Comparison of ENCODE assay signal across 28 cellular contexts in genomic region chr5:149697001-149697400, GRCh38. TPM values are rescaled to one million over a fixed set of nuclear protein-coding genes. Genes with fewer than 3 reads are reported as not detected.
DNase-seq lines count a peak whose midpoint lies in the region; ATAC-seq, FAIRE-seq and TF ChIP-seq lines count a peak whose summit lies in the region.
"Had no signal": no experiment of that assay in that cellular context is flagged by ENCODE, and none has a peak within 500 bp of the region (broad histone marks: within the 10 kb centered on the region; RNA-seq: fewer than 3 reads in every experiment).

No MANE protein-coding gene starts in this region.

- no peak overlapping the region for H3K27ac Mint-ChIP-seq in CD14-positive monocyte
- H3K27ac Mint-ChIP-seq: activated CD4-positive, alpha-beta T cell treated with anti-CD3 and anti-CD28 coated beads, Interleukin-2, amount 10 ng/mL, durations not matched to agents 7 days and 5 days; activated naive CD4-positive, alpha-beta T cell treated with anti-CD3 and anti-CD28 coated beads, Interleukin-2, amount 50 U/mL, for 72 hours; nephron; stimulated activated naive CD8-positive, alpha-beta T cell treated with anti-CD3 and anti-CD28 coated beads, Interleukin-15, Interleukin-2, amounts not matched to agents 100 ng/mL and 50 ng/mL, for 24 hours; T-helper 17 cell had no signal

- H3K9me1 ChIP-seq in keratinocyte (ENCODE audit: control insufficient read depth, extremely low read depth, insufficient read depth, low read length), result no peaks in the 10 kb centered on the region

- in situ Hi-C loops in mammary epithelial cell (cut with MboI; ENCODE audit: low sequenced_read_pairs in 2 of 2) (no loop called here), G401 (cut with HindIII; ENCODE audit: low sequenced_read_pairs) (no loop called here)

- no peaks in the 10 kb centered on the region for H3K9me3 Mint-ChIP-seq in CD14-positive monocyte
- H3K9me3 Mint-ChIP-seq: activated CD4-positive, alpha-beta T cell treated with anti-CD3 and anti-CD28 coated beads, Interleukin-2, amount 10 ng/mL, durations not matched to agents 7 days and 5 days; activated naive CD4-positive, alpha-beta T cell treated with anti-CD3 and anti-CD28 coated beads, Interleukin-2, amount 50 U/mL, for 72 hours; CD4-positive, alpha-beta memory T cell; nephron; stimulated activated naive CD8-positive, alpha-beta T cell treated with anti-CD3 and anti-CD28 coated beads, Interleukin-15, Interleukin-2, amounts not matched to agents 100 ng/mL and 50 ng/mL, for 24 hours had no signal

- FAIRE-seq in keratinocyte (lab: Jason Lieb, UNC), result peak; percentile 83
- FAIRE-seq: colon, GM12878, HepG2 had no signal

- H3K4me3 Mint-ChIP-seq in CD14-positive monocyte, result no peak overlapping the region
- H3K4me3 Mint-ChIP-seq: activated CD4-positive, alpha-beta T cell treated with anti-CD3 and anti-CD28 coated beads, Interleukin-2, amount 10 ng/mL, durations not matched to agents 7 days and 5 days; CD4-positive, alpha-beta memory T cell; nephron; stimulated activated naive CD8-positive, alpha-beta T cell treated with anti-CD3 and anti-CD28 coated beads, Interleukin-15, Interleukin-2, amounts not matched to agents 100 ng/mL and 50 ng/mL, for 24 hours; T-helper 17 cell had no signal

- H3K36me3 Mint-ChIP-seq in CD14-positive monocyte, result no peaks in the 10 kb centered on the region
- H3K36me3 Mint-ChIP-seq: activated naive CD4-positive, alpha-beta T cell treated with anti-CD3 and anti-CD28 coated beads, Interleukin-2, amount 50 U/mL, for 72 hours; CD4-positive, alpha-beta memory T cell had no signal

- H3K27me3 ChIP-seq in mammary epithelial cell (ENCODE audit: insufficient read depth, low read length) (peaks cover 4% of the 10 kb centered on the region), keratinocyte (ENCODE audit: control insufficient read depth, extremely low read depth, insufficient read depth, low read length) (peaks cover 26% of the 10 kb centered on the region)
- H3K27me3 ChIP-seq: esophagus squamous epithelium, ovary, thyroid gland had no signal

- H3K79me2 ChIP-seq in mammary epithelial cell (ENCODE audit: insufficient read depth, low read length), result no peaks in the 10 kb centered on the region
- no peaks in the 10 kb centered on the region for H3K79me2 ChIP-seq in keratinocyte (ENCODE audit: control insufficient read depth, insufficient read depth, low read length)

- BruUV-seq in mammary epithelial cell (replicated peaks; lab: Mats Ljungman, UMichigan), result no TSS peak

- intact Hi-C loops in mammary epithelial cell (cut with micrococcal nuclease) (no loop called here), CD14-positive monocyte (cut with micrococcal nuclease) (no loop called here)

- H3K27me3 Mint-ChIP-seq in CD14-positive monocyte (ENCODE audit: low read depth in 3 of 3), result peaks cover 0 to 6% (median 0%) of the 10 kb centered on the region in 3 donors

- H3K4me2 ChIP-seq in mammary epithelial cell (ENCODE audit: insufficient read depth, low read depth, low read length), result no peak overlapping the region
- H3K4me2 ChIP-seq in keratinocyte (ENCODE audit: control insufficient read depth, extremely low read depth, insufficient read depth, low read depth, low read length), result peak overlapping the region; percentile 25

- TF ChIP-seq CTCF in mammary epithelial cell (conservative IDR thresholded peaks at IDR 0.05 in 1 of 2, IDR thresholded peaks at IDR 0.05 in 1 of 2; ENCODE audit: extremely low read depth in 1 of 2, insufficient read depth in 1 of 2, low read depth in 1 of 2, low read length in 2 of 2) (no peak), keratinocyte (optimal IDR thresholded peaks at IDR 0.05 in 1 of 3, IDR thresholded peaks at IDR 0.05 in 1 of 3, conservative IDR thresholded peaks at IDR 0.05 in 1 of 3; ENCODE audit: extremely low read depth in 1 of 3, insufficient read depth in 2 of 3, low read length in 3 of 3) (no peak), CD14-positive monocyte (IDR thresholded peaks at IDR 0.05) (no peak)

- dilution Hi-C loops in mammary epithelial cell (cut with HindIII; ENCODE audit: low sequenced_read_pairs) (no loop called here), keratinocyte (cut with MboI; ENCODE audit: extremely low pct_ligation_motif_present, low sequenced_read_pairs) (no loop called here)

- H3K36me3 ChIP-seq in mammary epithelial cell (ENCODE audit: insufficient read depth, low read length), result no peaks in the 10 kb centered on the region
- no peaks in the 10 kb centered on the region for H3K36me3 ChIP-seq in keratinocyte (ENCODE audit: control insufficient read depth in 2 of 2, extremely low read depth in 1 of 2, insufficient read depth in 2 of 2, low read length in 2 of 2)
- H3K36me3 ChIP-seq: esophagus squamous epithelium, ovary, SJCRH30, thyroid gland had no signal

- peak; percentile 82 for DNase-seq in ELR (ENCODE audit: low read depth)
- peak; percentile 76 for DNase-seq in M059J (ENCODE audit: low read depth)
- DNase-seq in mammary epithelial cell, result peak; percentile 64
- no peak for DNase-seq in keratinocyte (ENCODE audit: low read depth, low spot score)
- DNase-seq in CD14-positive monocyte (ENCODE audit: low spot score), result no peak
- DNase-seq in G401 (ENCODE audit: low spot score), result no peak
- DNase-seq: activated CD4-positive, alpha-beta T cell treated with anti-CD3 and anti-CD28 coated beads, Interleukin-2, amount 10 ng/mL, durations not matched to agents 7 days and 5 days; CD4-positive, alpha-beta memory T cell; effector memory CD4-positive, alpha-beta T cell; esophagus squamous epithelium; NCI-H1436 treated with DMSO at 0.1 percent for 48 hours; NCI-H2171; NCI-H69; ovary; right cardiac atrium; SJCRH30; stimulated activated CD4-positive, alpha-beta T cell treated with anti-CD3 and anti-CD28 coated beads, Interleukin-12 subunit alpha, Interleukin-12 subunit beta, amount 100 ng/mL, for 4 hours; T-helper 17 cell; thyroid gland had no signal

- H3K9ac ChIP-seq in mammary epithelial cell (ENCODE audit: insufficient read depth, low read length) (no peak overlapping the region), keratinocyte (ENCODE audit: control insufficient read depth, extremely low read depth, insufficient read depth, low read length) (no peak overlapping the region)

- CTCF ChIA-PET in mammary epithelial cell (lab: Charles Lee; ENCODE audit: low non-redundant PET), result no interaction called here

- peaks cover 6% of the 10 kb centered on the region for H3K4me1 ChIP-seq in mammary epithelial cell (ENCODE audit: insufficient read depth, low read length)
- peaks cover 9% of the 10 kb centered on the region for H3K4me1 ChIP-seq in keratinocyte (ENCODE audit: control insufficient read depth, extremely low read depth, insufficient read depth, low read length)
- H3K4me1 ChIP-seq: esophagus squamous epithelium, SJCRH30, thyroid gland had no signal

- ATAC-seq in HG03442 (IDR thresholded peaks at IDR 0.05; ENCODE audit: unreplicated experiment) (no peak), HG03039 (IDR thresholded peaks at IDR 0.05; ENCODE audit: unreplicated experiment) (no peak)
- ATAC-seq: activated naive CD4-positive, alpha-beta T cell treated with anti-CD3 and anti-CD28 coated beads, Interleukin-2, amount 50 U/mL, for 72 hours; GM12878; HepG2; left lobe of liver; right cardiac atrium; T-helper 17 cell had no signal

- H3K4me3 ChIP-seq in mammary epithelial cell (replicated peaks in 1 of 3; ENCODE audit: insufficient read depth in 1 of 3, low read depth in 2 of 3, low read length in 3 of 3) (no peak overlapping the region), keratinocyte (ENCODE audit: control insufficient read depth in 2 of 3, extremely low read depth in 1 of 3, insufficient read depth in 2 of 3, low read depth in 1 of 3, low read length in 3 of 3) (no peak overlapping the region)
- H3K4me3 ChIP-seq: esophagus squamous epithelium, GM12878, ovary, SJCRH30, thyroid gland had no signal

- no peaks in the 10 kb centered on the region for H3K9me3 ChIP-seq in mammary epithelial cell (replicated peaks; ENCODE audit: insufficient read depth, low read length)
- H3K9me3 ChIP-seq in keratinocyte (ENCODE audit: control insufficient read depth, low read depth, low read length), result no peaks in the 10 kb centered on the region
- H3K9me3 ChIP-seq: esophagus squamous epithelium, ovary, SJCRH30, thyroid gland had no signal

- WGBS in mammary epithelial cell (ENCODE audit: low coverage, missing lambda C conversion rate), result 56% methylated on average over 4 of the region's 4 CpGs

- H4K20me1 ChIP-seq in mammary epithelial cell (ENCODE audit: insufficient read depth, low read length) (no peaks in the 10 kb centered on the region), keratinocyte (ENCODE audit: control insufficient read depth, extremely low read depth, insufficient read depth, low read length) (no peaks in the 10 kb centered on the region)

- H3K4me1 Mint-ChIP-seq in CD14-positive monocyte, result peaks cover 23% of the 10 kb centered on the region
- H3K4me1 Mint-ChIP-seq: activated CD4-positive, alpha-beta T cell treated with anti-CD3 and anti-CD28 coated beads, Interleukin-2, amount 10 ng/mL, durations not matched to agents 7 days and 5 days; CD4-positive, alpha-beta memory T cell; nephron had no signal

- no peak overlapping the region for H3K27ac ChIP-seq in mammary epithelial cell (ENCODE audit: insufficient read depth, low read depth, low read length)
- H3K27ac ChIP-seq in keratinocyte (ENCODE audit: control insufficient read depth, insufficient read depth, low read length), result no peak overlapping the region
- H3K27ac ChIP-seq: esophagus squamous epithelium, ovary, SJCRH30, thyroid gland had no signal

- H2AFZ ChIP-seq in mammary epithelial cell (ENCODE audit: low read depth, low read length) (no peak overlapping the region), keratinocyte (ENCODE audit: control insufficient read depth, low read length) (no peak overlapping the region)

RNA-seq across cellular contexts. Expression of gene PPARGC1B, which starts 33.1 kb away (rescaled TPM):
- total RNA-seq in M059J (2014; rRNA removed; shearing (Covaris generic)), result 0.66 and 0.86 TPM in 2 replicates
- 1 to 10 TPM; 4.2 to 7.0 TPM for total RNA-seq in mammary epithelial cell
- polyA plus RNA-seq in mammary epithelial cell (2.0 TPM), keratinocyte (1.5 to 2.2 TPM (median 1.6 TPM) in 3 replicates), CD14-positive monocyte (1 to 10 TPM in 1 of 2 donors, under 1 TPM in 1; 0.67 to 2.0 TPM)
- polyA minus RNA-seq in mammary epithelial cell (9.0 TPM), keratinocyte (3.5 to 8.7 TPM (median 3.6 TPM) in 3 replicates)
- 1.0 TPM for polyA plus RNA-seq in keratinocyte (2011; ENCODE audit: low read depth)
- 1.1 TPM in 2 replicates for polyA plus RNA-seq in keratinocyte (2011; cell fraction: cytosol; rRNA removed)
- polyA plus RNA-seq in keratinocyte (2011; cell fraction: nucleus; rRNA removed), result 6.7 and 7.7 TPM in 2 replicates
- polyA plus RNA-seq in keratinocyte (2012; ENCODE audit: low replicate concordance), result 1.8 and 2.1 TPM in 2 replicates
- polyA minus RNA-seq in keratinocyte (2011; cell fraction: cytosol; rRNA and poly(A)+ RNA removed), result 2.5 TPM
- polyA minus RNA-seq in keratinocyte (2011; cell fraction: nucleus; rRNA and poly(A)+ RNA removed), result 6.4 and 11.2 TPM in 2 replicates
- 1.2 and 2.4 TPM in 2 replicates for total RNA-seq in G401 (2014; rRNA removed; shearing (Covaris generic))

Comparison
In these comparisons a context has a peak if more than half of its experiments do, and no peak if none do; other contexts are left out.
1. DNase-seq: peak in ELR (single experiment), M059J (single experiment) and mammary epithelial cell (single experiment); none in keratinocyte (single experiment), CD14-positive monocyte (single experiment) and G401 (single experiment).